11 cellular contexts compared by ENCODE assay signal in genomic region chr21:28181730-28182129, GRCh38.
"Had no signal": no experiment of that assay in that cellular context is flagged by ENCODE, and none has a peak within 500 bp of the region (broad histone marks: within the 10 kb centered on the region; RNA-seq: fewer than 3 reads in every experiment).

No MANE protein-coding gene starts in this region.

- H3K4me3 ChIP-seq: GM23248, GM23338, HAP-1 had no signal

- ATAC-seq: GM23338, HCT116 had no signal

- H3K27ac Mint-ChIP-seq: GM23338, H9, HFFc6 had no signal

- H3K4me1 ChIP-seq: HAP-1 had no signal

- H3K27ac ChIP-seq: GM23248 had no signal

- H3K9ac ChIP-seq: GM23248 had no signal

- H2AFZ ChIP-seq: GM23248, GM23338 had no signal

- H3K4me1 Mint-ChIP-seq: GM23338, H9 had no signal

- DNase-seq: GM23248, GOT3, H7, H9, HCEC 1CT, HFFc6 had no signal

- H3K4me2 ChIP-seq: GM23338 had no signal

- H3K36me3 ChIP-seq: HAP-1 had no signal

- H3K4me3 Mint-ChIP-seq: GM23338, H9, HFFc6 had no signal

- FAIRE-seq: H1, H54 had no signal
